In the genomic region with DNA sequence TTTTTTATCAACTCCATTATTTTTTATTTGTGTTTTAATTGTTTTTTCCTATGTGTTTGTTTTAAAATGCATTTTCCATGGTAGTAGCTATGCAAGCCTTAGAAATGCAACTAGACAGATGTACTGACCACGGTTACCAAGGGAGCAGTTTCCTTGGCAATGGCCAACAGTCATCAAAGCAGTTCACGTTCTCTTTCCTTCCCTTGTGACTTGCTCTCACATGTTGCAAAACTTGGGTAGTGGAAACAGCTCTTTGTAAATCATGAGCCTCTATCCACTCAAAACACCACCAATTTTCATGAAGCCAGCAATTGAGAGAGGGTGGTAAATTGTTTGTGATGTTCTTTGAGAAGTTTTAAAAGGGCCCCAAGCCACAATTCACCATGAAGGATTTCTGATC, we compare ENCODE assay signal across 11 cellular contexts.
DNase-seq lines count a peak whose midpoint lies in the region; ATAC-seq and TF ChIP-seq lines count a peak whose summit lies in the region.
"Had no signal": no experiment of that assay in that cellular context is flagged by ENCODE, and none has a peak within 500 bp of the region (broad histone marks: within the 10 kb centered on the region; RNA-seq: fewer than 3 reads in every experiment).

No MANE protein-coding gene starts in this region.

- H4K20me1 ChIP-seq in BLaER1 treated with 17β-estradiol and CSF1 and Interleukin-3, amounts not matched to agents 10 nM and 100 nM = no peaks in the 10 kb centered on the region
- no peaks in the 10 kb centered on the region; the same call in 1 of the 2 replicates for H4K20me1 ChIP-seq in Karpas-422 (ENCODE audit: insufficient read depth, low read depth, low read length)

- peak; percentile 37 for DNase-seq in MV-4-11 (lab: John Stamatoyannopoulos, UW)
- DNase-seq in endothelial cell (ENCODE audit: low spot score) = peak; percentile 9
- DNase-seq in myocyte (ENCODE audit: low read depth) = peak; percentile 96
- DNase-seq in Karpas-422 = no peak
- no peak for DNase-seq in NCI-H345 (lab: John Stamatoyannopoulos, UW)
- no peak for DNase-seq in HUDEP-2 (lab: John Stamatoyannopoulos, UW; ENCODE audit: unreplicated experiment in 76 of 76)
- DNase-seq: SIG-M5 had no signal

- no peaks in the 10 kb centered on the region for H3K79me2 ChIP-seq in Karpas-422 (ENCODE audit: low read length)

- no peak for ATAC-seq in HG03439 (IDR thresholded peaks at IDR 0.05; ENCODE audit: unreplicated experiment)

- H3K9me3 ChIP-seq in BLaER1 treated with 17β-estradiol and CSF1 and Interleukin-3, amounts not matched to agents 10 nM and 100 nM (replicated peaks in 1 of 11) = peaks cover 7 to 11% (median 9%) of the 10 kb centered on the region in 11 experiments; a peak in 21 of 22 replicates
- no peaks in the 10 kb centered on the region for H3K9me3 ChIP-seq in Karpas-422 (ENCODE audit: low read length)

- no peaks in the 10 kb centered on the region for H3K36me3 Mint-ChIP-seq in endothelial cell (ENCODE audit: low read depth, unreplicated experiment)

- H3K27me3 ChIP-seq in BLaER1 treated with 17β-estradiol and CSF1 and Interleukin-3, amounts not matched to agents 10 nM and 100 nM = no peaks in the 10 kb centered on the region
- no peaks in the 10 kb centered on the region for H3K27me3 ChIP-seq in Karpas-422 (ENCODE audit: low read length)
- H3K27me3 ChIP-seq: breast epithelium had no signal

- H3K27ac ChIP-seq in BLaER1 treated with 17β-estradiol and CSF1 and Interleukin-3, amounts not matched to agents 10 nM and 100 nM = peak overlapping the region in 9 of 11 experiments; percentile 39 to 81 (median 62); a peak in 14 of 22 replicates
- H3K27ac ChIP-seq in Karpas-422 (ENCODE audit: low read length) = no peak overlapping the region

- H3K27ac Mint-ChIP-seq in endothelial cell (ENCODE audit: unreplicated experiment) = no peak overlapping the region
- H3K27ac Mint-ChIP-seq: stimulated activated naive CD8-positive, alpha-beta T cell treated with anti-CD3 and anti-CD28 coated beads, Interleukin-15, Interleukin-2, amounts not matched to agents 100 ng/mL and 50 ng/mL, for 24 hours had no signal

- no peak for TF ChIP-seq CTCF in endothelial cell (IDR thresholded peaks at IDR 0.05; ENCODE audit: unreplicated experiment)

- peaks cover 0 to 15% (median 11%) of the 10 kb centered on the region in 10 experiments; a peak in 14 of 20 replicates for H3K4me1 ChIP-seq in BLaER1 treated with 17β-estradiol and CSF1 and Interleukin-3, amounts not matched to agents 10 nM and 100 nM
- no peaks in the 10 kb centered on the region for H3K4me1 ChIP-seq in Karpas-422 (ENCODE audit: low read length)
- H3K4me1 ChIP-seq: breast epithelium had no signal

- peak overlapping the region in 1 of 11 experiments; percentile 46; a peak in 1 of 22 replicates for H3K9ac ChIP-seq in BLaER1 treated with 17β-estradiol and CSF1 and Interleukin-3, amounts not matched to agents 10 nM and 100 nM
- no peak overlapping the region for H3K9ac ChIP-seq in Karpas-422 (ENCODE audit: low read length)

- no peak overlapping the region for H2AFZ ChIP-seq in Karpas-422 (ENCODE audit: low read length)

- no peaks in the 10 kb centered on the region for H3K9me2 ChIP-seq in Karpas-422 (replicated peaks; ENCODE audit: insufficient read depth, low read length)

- peak overlapping the region in 9 of 11 experiments; percentile 4 to 62 (median 40); a peak in 17 of 22 replicates for H3K4me2 ChIP-seq in BLaER1 treated with 17β-estradiol and CSF1 and Interleukin-3, amounts not matched to agents 10 nM and 100 nM
- H3K4me2 ChIP-seq in Karpas-422 (ENCODE audit: low read depth, low read length, poor library complexity, severe bottlenecking) = no peak overlapping the region

- H3K4me1 Mint-ChIP-seq in endothelial cell (ENCODE audit: unreplicated experiment) = peaks cover 4% of the 10 kb centered on the region

- peaks cover 5% of the 10 kb centered on the region for H3K27me3 Mint-ChIP-seq in endothelial cell (ENCODE audit: unreplicated experiment)

- peaks cover 4% of the 10 kb centered on the region for H3K9me3 Mint-ChIP-seq in endothelial cell (ENCODE audit: unreplicated experiment)

- no peaks in the 10 kb centered on the region for H3K36me3 ChIP-seq in BLaER1 treated with 17β-estradiol and CSF1 and Interleukin-3, amounts not matched to agents 10 nM and 100 nM
- no peaks in the 10 kb centered on the region for H3K36me3 ChIP-seq in Karpas-422 (ENCODE audit: insufficient read depth, low read length)
- H3K36me3 ChIP-seq: breast epithelium had no signal

- H3K4me3 ChIP-seq in BLaER1 treated with 17β-estradiol and CSF1 and Interleukin-3, amounts not matched to agents 10 nM and 100 nM = no peak overlapping the region
- no peak overlapping the region for H3K4me3 ChIP-seq in Karpas-422 (ENCODE audit: low read length)
- H3K4me3 ChIP-seq: breast epithelium had no signal

- no peak overlapping the region for H3K4me3 Mint-ChIP-seq in endothelial cell (ENCODE audit: unreplicated experiment)
- H3K4me3 Mint-ChIP-seq: stimulated activated naive CD8-positive, alpha-beta T cell treated with anti-CD3 and anti-CD28 coated beads, Interleukin-15, Interleukin-2, amounts not matched to agents 100 ng/mL and 50 ng/mL, for 24 hours had no signal

Comparison
In these comparisons a context has a peak if more than half of its experiments do, and no peak if none do; other contexts are left out.
1. DNase-seq: peak in MV-4-11 (single experiment), endothelial cell (single experiment) and myocyte (single experiment); none in Karpas-422 (single experiment), NCI-H345 (single experiment) and HUDEP-2 (0 of 76).